Comparison of ENCODE assay signal across 19 cellular contexts in genomic region chr11:103878646-103879045, GRCh38.
DNase-seq lines count a peak whose midpoint lies in the region; ATAC-seq and TF ChIP-seq lines count a peak whose summit lies in the region.
"Had no signal": no experiment of that assay in that cellular context is flagged by ENCODE, and none has a peak within 500 bp of the region (broad histone marks: within the 10 kb centered on the region; RNA-seq: fewer than 3 reads in every experiment).

No MANE protein-coding gene starts in this region.

- TF ChIP-seq CTCF in fibroblast of mammary gland (conservative IDR thresholded peaks at IDR 0.05; ENCODE audit: control insufficient read depth, insufficient read depth, low read depth, low read length) (no peak), type B pancreatic cell (conservative IDR thresholded peaks at IDR 0.05) (no peak)

- no peak overlapping the region for H3K4me3 Mint-ChIP-seq in type B pancreatic cell
- H3K4me3 Mint-ChIP-seq: CD8-positive, alpha-beta T cell; GM23338 had no signal

- H3K4me3 ChIP-seq in fibroblast of mammary gland (ENCODE audit: control insufficient read depth, low read depth, low read length) = no peak overlapping the region
- H3K4me3 ChIP-seq: GM23338, SJCRH30 had no signal

- H3K27me3 Mint-ChIP-seq in type B pancreatic cell = no peaks in the 10 kb centered on the region

- no peak overlapping the region for H3K27ac Mint-ChIP-seq in type B pancreatic cell
- H3K27ac Mint-ChIP-seq: CD8-positive, alpha-beta T cell; GM23338 had no signal

- ATAC-seq in GM21723 (IDR thresholded peaks at IDR 0.05; ENCODE audit: unreplicated experiment) = no peak
- ATAC-seq: CD8-positive, alpha-beta T cell; GM23338 had no signal

- H3K36me3 Mint-ChIP-seq in type B pancreatic cell = no peaks in the 10 kb centered on the region
- H3K36me3 Mint-ChIP-seq: CD8-positive, alpha-beta T cell had no signal

- H3K9me3 Mint-ChIP-seq in type B pancreatic cell = peaks cover 11% of the 10 kb centered on the region
- H3K9me3 Mint-ChIP-seq: CD8-positive, alpha-beta T cell; GM23338 had no signal

- no peaks in the 10 kb centered on the region for H3K4me1 Mint-ChIP-seq in type B pancreatic cell (ENCODE audit: unreplicated experiment)
- H3K4me1 Mint-ChIP-seq: GM23338 had no signal

- DNase-seq in CD1c-positive myeloid dendritic cell (ENCODE audit: extremely low spot score) = peak; percentile 41
- peak; percentile 78 for DNase-seq in MV-4-11 (lab: John Stamatoyannopoulos, UW)
- peak; percentile 66 for DNase-seq in SKM-1 (lab: John Stamatoyannopoulos, UW; ENCODE audit: unreplicated experiment)
- DNase-seq in fibroblast of mammary gland (ENCODE audit: low read depth) = peak; percentile 17
- DNase-seq in NCI-H1417 treated with DMSO at 0.1 percent for 48 hours (lab: John Stamatoyannopoulos, UW) = no peak
- DNase-seq in type B pancreatic cell (ENCODE audit: extremely low spot score, unreplicated experiment) = no peak
- DNase-seq in epidermal melanocyte (ENCODE audit: insufficient read length, low spot score) = no peak
- DNase-seq: Calu3; CD8-positive, alpha-beta T cell; HCEC 1CT; KG1; NCI-H1105; NCI-H1694; NCI-H510A treated with DMSO at 0.1 percent for 48 hours; NCI-H774; SJCRH30; SW 1271 had no signal

Comparison
In these comparisons a context has a peak if more than half of its experiments do, and no peak if none do; other contexts are left out.
1. DNase-seq: peak in CD1c-positive myeloid dendritic cell (single experiment), MV-4-11 (single experiment), SKM-1 (single experiment) and fibroblast of mammary gland (single experiment); none in NCI-H1417 treated with DMSO at 0.1 percent for 48 hours (single experiment), type B pancreatic cell (single experiment) and epidermal melanocyte (single experiment).